ENCODE assay signal across 1 cellular context in the genomic region with DNA sequence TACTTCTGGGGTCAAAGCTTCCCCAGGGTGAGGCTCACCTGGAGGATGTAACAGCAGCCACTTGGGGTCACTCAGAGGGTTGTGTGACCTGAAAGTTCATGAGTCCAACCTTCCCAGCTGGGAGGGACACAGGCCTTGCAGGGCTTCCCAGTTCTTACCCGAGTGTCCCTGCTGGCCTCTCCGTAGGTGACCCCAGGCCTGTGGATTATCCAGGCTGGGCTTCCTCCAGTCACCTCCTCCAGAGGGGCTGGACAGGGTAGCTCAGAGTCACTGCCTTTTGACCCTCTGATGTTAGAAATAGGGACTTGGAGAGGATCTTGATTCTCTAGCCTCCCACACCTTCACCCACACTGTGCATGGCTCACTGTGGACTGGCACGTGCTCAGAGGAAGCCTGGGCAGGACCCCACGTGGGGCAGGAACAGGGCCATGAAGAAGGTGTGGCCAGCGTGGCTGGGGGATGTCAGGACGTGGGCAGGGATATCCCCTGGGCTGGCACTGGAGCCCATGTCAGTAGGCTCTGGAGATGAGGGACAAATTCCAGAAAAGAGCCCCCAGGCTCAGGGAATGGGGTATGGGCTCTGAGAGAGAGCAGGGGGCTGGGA.
TF ChIP-seq lines count a peak whose summit lies in the region.

No MANE protein-coding gene starts in this region.

TF ChIP-seq in HepG2, 621 proteins besides CTCF, POLR2A, EP300 and RAD21 (continued from another document):
- TF ChIP-seq, protein P1, sequence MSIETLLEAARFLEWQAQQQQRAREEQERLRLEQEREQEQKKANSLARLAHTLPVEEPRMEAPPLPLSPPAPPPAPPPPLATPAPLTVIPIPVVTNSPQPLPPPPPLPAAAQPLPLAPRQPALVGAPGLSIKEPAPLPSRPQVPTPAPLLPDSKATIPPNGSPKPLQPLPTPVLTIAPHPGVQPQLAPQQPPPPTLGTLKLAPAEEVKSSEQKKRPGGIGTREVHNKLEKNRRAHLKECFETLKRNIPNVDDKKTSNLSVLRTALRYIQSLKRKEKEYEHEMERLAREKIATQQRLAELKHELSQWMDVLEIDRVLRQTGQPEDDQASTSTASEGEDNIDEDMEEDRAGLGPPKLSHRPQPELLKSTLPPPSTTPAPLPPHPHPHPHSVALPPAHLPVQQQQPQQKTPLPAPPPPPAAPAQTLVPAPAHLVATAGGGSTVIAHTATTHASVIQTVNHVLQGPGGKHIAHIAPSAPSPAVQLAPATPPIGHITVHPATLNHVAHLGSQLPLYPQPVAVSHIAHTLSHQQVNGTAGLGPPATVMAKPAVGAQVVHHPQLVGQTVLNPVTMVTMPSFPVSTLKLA (IDR thresholded peaks at IDR 0.05): peak; percentile 98
